In the genomic region with DNA sequence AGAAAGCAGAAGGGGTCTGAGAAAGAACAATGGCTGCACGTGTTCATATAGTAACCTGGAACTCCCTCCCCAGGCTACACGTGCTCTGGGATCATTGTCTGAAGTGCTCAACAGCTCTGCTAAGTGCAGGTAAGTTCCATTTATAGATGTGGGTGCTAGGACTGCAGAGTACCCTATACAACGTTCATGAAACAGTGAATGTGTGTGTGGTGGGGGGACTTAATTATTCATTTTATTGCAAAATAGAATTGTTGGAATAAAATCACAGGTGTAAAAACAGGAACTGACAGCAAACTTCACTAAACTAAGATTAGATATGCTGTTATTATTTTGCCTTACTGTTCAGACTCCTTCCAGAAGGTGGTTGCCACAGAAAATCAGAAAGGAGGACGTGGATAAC, we compare ENCODE assay signal across 15 cellular contexts.
A peak's percentile ranks its signal among the peaks of the same experiment; 100 is the strongest.
DNase-seq lines count a peak whose midpoint lies in the region; ATAC-seq and TF ChIP-seq lines count a peak whose summit lies in the region.
"Had no signal": no experiment of that assay in that cellular context is flagged by ENCODE, and none has a peak within 500 bp of the region (broad histone marks: within the 10 kb centered on the region; RNA-seq: fewer than 3 reads in every experiment).

No MANE protein-coding gene starts in this region.

- H3K9me3 Mint-ChIP-seq in T-helper 2 cell treated with Interferon-gamma antibody and Interleukin-4, amounts not matched to agents 5 μg/mL and 100 μg/mL, for 36 hours, result no peaks in the 10 kb centered on the region
- H3K9me3 Mint-ChIP-seq in T-cell (no peaks in the 10 kb centered on the region), Calu3 (ENCODE audit: low read depth, unreplicated experiment) (no peaks in the 10 kb centered on the region)
- H3K9me3 Mint-ChIP-seq in dendritic cell treated with granulocyte-macrophage colony-stimulating factor and Interleukin-4, amounts not matched to agents 40 ng/mL and 50 ng/mL, for 4 days, result no peaks in the 10 kb centered on the region
- H3K9me3 Mint-ChIP-seq: CD14-positive monocyte had no signal

- H3K4me3 Mint-ChIP-seq in T-helper 2 cell treated with Interferon-gamma antibody and Interleukin-4, amounts not matched to agents 5 μg/mL and 100 μg/mL, for 36 hours, result peak overlapping the region; percentile 9
- H3K4me3 Mint-ChIP-seq in T-cell (peak overlapping the region; percentile 2 to 64 (median 6)), Calu3 (ENCODE audit: low read depth, unreplicated experiment) (no peak overlapping the region)
- H3K4me3 Mint-ChIP-seq in dendritic cell treated with granulocyte-macrophage colony-stimulating factor and Interleukin-4, amounts not matched to agents 40 ng/mL and 50 ng/mL, for 4 days, result no peak overlapping the region
- H3K4me3 Mint-ChIP-seq: CD14-positive monocyte had no signal

- H3K27ac ChIP-seq in 22Rv1, result peak overlapping the region; percentile 61
- H3K27ac ChIP-seq: PC-9 had no signal

- no TSS peak for BruUV-seq in Calu3 (replicated peaks; lab: Mats Ljungman, UMichigan)

- intact Hi-C loops in dendritic cell treated with granulocyte-macrophage colony-stimulating factor and Interleukin-4, amounts not matched to agents 40 ng/mL and 50 ng/mL, for 4 days (cut with micrococcal nuclease), result loop anchor here (10.0 kb wide), 1 partner anchor 45 kb away; no protein-coding TSS in a partner anchor
- intact Hi-C loops in Calu3 (cut with micrococcal nuclease; ENCODE audit: unreplicated experiment), result no loop called here

- H3K36me3 Mint-ChIP-seq in T-helper 2 cell treated with Interferon-gamma antibody and Interleukin-4, amounts not matched to agents 5 μg/mL and 100 μg/mL, for 36 hours (ENCODE audit: low read depth), result peaks cover 75% of the 10 kb centered on the region
- H3K36me3 Mint-ChIP-seq in T-cell (peaks cover 62% of the 10 kb centered on the region), Calu3 (ENCODE audit: insufficient read depth, unreplicated experiment) (no peaks in the 10 kb centered on the region)
- H3K36me3 Mint-ChIP-seq in dendritic cell treated with granulocyte-macrophage colony-stimulating factor and Interleukin-4, amounts not matched to agents 40 ng/mL and 50 ng/mL, for 4 days (ENCODE audit: low read depth), result peaks cover 100% of the 10 kb centered on the region

- ATAC-seq in T-cell (replicated peaks in 1 of 4), result peak in 1 of 4 experiments; percentile 14

- POLR2A ChIA-PET in T-cell (lab: Charles Lee), result no interaction called here

- peaks cover 74% of the 10 kb centered on the region for H3K4me1 Mint-ChIP-seq in T-helper 2 cell treated with Interferon-gamma antibody and Interleukin-4, amounts not matched to agents 5 μg/mL and 100 μg/mL, for 36 hours (ENCODE audit: low read depth)
- H3K4me1 Mint-ChIP-seq in T-cell, result peaks cover 66 to 89% (median 67%) of the 10 kb centered on the region in 3 donors
- H3K4me1 Mint-ChIP-seq in dendritic cell treated with granulocyte-macrophage colony-stimulating factor and Interleukin-4, amounts not matched to agents 40 ng/mL and 50 ng/mL, for 4 days (ENCODE audit: low read depth), result peaks cover 7% of the 10 kb centered on the region
- no peaks in the 10 kb centered on the region for H3K4me1 Mint-ChIP-seq in Calu3 (ENCODE audit: low read depth, unreplicated experiment)
- H3K4me1 Mint-ChIP-seq: CD14-positive monocyte had no signal

- no peak overlapping the region for H3K27ac Mint-ChIP-seq in T-helper 2 cell treated with Interferon-gamma antibody and Interleukin-4, amounts not matched to agents 5 μg/mL and 100 μg/mL, for 36 hours
- H3K27ac Mint-ChIP-seq in T-cell, result peak overlapping the region; percentile 66 to 74
- H3K27ac Mint-ChIP-seq in dendritic cell treated with granulocyte-macrophage colony-stimulating factor and Interleukin-4, amounts not matched to agents 40 ng/mL and 50 ng/mL, for 4 days, result peak overlapping the region; percentile 50
- no peak overlapping the region for H3K27ac Mint-ChIP-seq in Calu3 (ENCODE audit: unreplicated experiment)

- no peaks in the 10 kb centered on the region for H3K27me3 Mint-ChIP-seq in T-helper 2 cell treated with Interferon-gamma antibody and Interleukin-4, amounts not matched to agents 5 μg/mL and 100 μg/mL, for 36 hours (ENCODE audit: low read depth)
- no peaks in the 10 kb centered on the region for H3K27me3 Mint-ChIP-seq in T-cell
- no peaks in the 10 kb centered on the region for H3K27me3 Mint-ChIP-seq in dendritic cell treated with granulocyte-macrophage colony-stimulating factor and Interleukin-4, amounts not matched to agents 40 ng/mL and 50 ng/mL, for 4 days
- H3K27me3 Mint-ChIP-seq in Calu3 (ENCODE audit: unreplicated experiment), result no peaks in the 10 kb centered on the region

- DNase-seq in T-helper 2 cell treated with Interferon-gamma antibody and Interleukin-4, amounts not matched to agents 5 μg/mL and 100 μg/mL, for 36 hours (ENCODE audit: low spot score), result no peak
- DNase-seq in T-helper 2 cell, result no peak
- no peak for DNase-seq in T-cell
- DNase-seq in NCI-H2171 (lab: John Stamatoyannopoulos, UW), result no peak
- DNase-seq in Ammon's horn (ENCODE audit: low spot score), result no peak
- DNase-seq in Calu3, result no peak
- DNase-seq: DMS79 treated with DMSO at 0.1 percent for 48 hours, Kasumi-1, NCI-H1417 treated with DMSO at 0.1 percent for 48 hours, NCI-H2081, NCI-H226, PC-9 had no signal

- no peak for TF ChIP-seq CTCF in 22Rv1 (IDR thresholded peaks at IDR 0.05)
- no peak for TF ChIP-seq CTCF in Calu3 (IDR thresholded peaks at IDR 0.05; ENCODE audit: unreplicated experiment)

- CTCF ChIA-PET in T-cell (lab: Charles Lee), result interaction anchor here in 1 of 2 donors (0.8 kb wide), 1 partner anchor 353 kb away, joined by 3 read pairs; no protein-coding TSS in a partner anchor
- CTCF ChIA-PET in Calu3 (lab: Charles Lee), result interaction anchor here (0.6 kb wide), 1 partner anchor 35 kb away, joined by 5 read pairs; no protein-coding TSS in a partner anchor

Comparison
In these comparisons a context has a peak if more than half of its experiments do, and no peak if none do; other contexts are left out.
1. H3K27ac Mint-ChIP-seq: peak in T-cell (2 of 2) and dendritic cell treated with granulocyte-macrophage colony-stimulating factor and Interleukin-4, amounts not matched to agents 40 ng/mL and 50 ng/mL, for 4 days (single experiment); none in T-helper 2 cell treated with Interferon-gamma antibody and Interleukin-4, amounts not matched to agents 5 μg/mL and 100 μg/mL, for 36 hours (single experiment) and Calu3 (single experiment).
2. H3K4me3 Mint-ChIP-seq: peak in T-helper 2 cell treated with Interferon-gamma antibody and Interleukin-4, amounts not matched to agents 5 μg/mL and 100 μg/mL, for 36 hours (single experiment) and T-cell (3 of 3); none in dendritic cell treated with granulocyte-macrophage colony-stimulating factor and Interleukin-4, amounts not matched to agents 40 ng/mL and 50 ng/mL, for 4 days (single experiment) and Calu3 (single experiment).